6 cellular contexts compared by ENCODE assay signal in genomic region chr14:65086686-65087085, GRCh38. TPM values are rescaled to one million over a fixed set of nuclear protein-coding genes. Genes with fewer than 3 reads are reported as not detected.
DNase-seq lines count a peak whose midpoint lies in the region; TF ChIP-seq lines count a peak whose summit lies in the region.
"Not testable (repeated sequence)": the region's sequence is repeated elsewhere in the genome, so short reads cannot be mapped to it uniquely, and the experiment has no call there.

No MANE protein-coding gene starts in this region.

- H2AFZ ChIP-seq in neural progenitor cell (replicated peaks) = not testable (repeated sequence)

- not testable (repeated sequence) for H3K4me1 ChIP-seq in HUES48 (ENCODE audit: control insufficient read depth, insufficient read depth, low read length); neural progenitor cell

- not testable (repeated sequence) for H4K20me1 ChIP-seq in neural progenitor cell (ENCODE audit: low read depth)

- POLR2A ChIA-PET in MCF 10A (lab: Yijun Ruan, JAX) = not testable (repeated sequence)

- peaks cover 85% of the 10 kb centered on the region for H3K36me3 ChIP-seq in HUES48 (ENCODE audit: control insufficient read depth, insufficient read depth, low read length)
- H3K36me3 ChIP-seq in neural progenitor cell = peaks cover 17% of the 10 kb centered on the region

- not testable (repeated sequence) for H3K27me3 ChIP-seq in HUES48 (ENCODE audit: control insufficient read depth, insufficient read depth, low read length); neural progenitor cell

- TF ChIP-seq CTCF in MCF 10A (IDR thresholded peaks at IDR 0.05; ENCODE audit: unreplicated experiment); endothelial cell (IDR thresholded peaks at IDR 0.05; ENCODE audit: unreplicated experiment); neural progenitor cell (IDR thresholded peaks at IDR 0.05): not testable (repeated sequence)

- H3K9ac ChIP-seq in HUES48 (ENCODE audit: low read depth, low read length); neural progenitor cell: not testable (repeated sequence)

- H3K27ac Mint-ChIP-seq in MCF 10A (ENCODE audit: low read depth, unreplicated experiment) = peak overlapping the region; percentile 7
- H3K27ac Mint-ChIP-seq in endothelial cell (ENCODE audit: unreplicated experiment); neural progenitor cell: not testable (repeated sequence)

- not testable (repeated sequence) for H3K4me2 ChIP-seq in neural progenitor cell

- not testable (repeated sequence) for H3K4me1 Mint-ChIP-seq in MCF 10A (ENCODE audit: insufficient read depth, unreplicated experiment); endothelial cell (ENCODE audit: unreplicated experiment); neural progenitor cell

- not testable (repeated sequence) for H3K27me3 Mint-ChIP-seq in MCF 10A (ENCODE audit: insufficient read depth, unreplicated experiment); endothelial cell (ENCODE audit: unreplicated experiment); neural progenitor cell (ENCODE audit: insufficient read depth, low read depth)

- H3K36me3 Mint-ChIP-seq in MCF 10A (ENCODE audit: insufficient read depth, unreplicated experiment) = peaks cover 100% of the 10 kb centered on the region
- H3K36me3 Mint-ChIP-seq in endothelial cell (ENCODE audit: low read depth, unreplicated experiment) = peaks cover 70% of the 10 kb centered on the region
- peaks cover 57% of the 10 kb centered on the region for H3K36me3 Mint-ChIP-seq in neural progenitor cell

- not testable (repeated sequence) for H3K4me3 ChIP-seq in HUES48 (ENCODE audit: low read depth, low read length); neural progenitor cell

- CTCF ChIA-PET in MCF 10A (lab: Yijun Ruan, JAX) = not testable (repeated sequence)

- not testable (repeated sequence) for H3K4me3 Mint-ChIP-seq in MCF 10A (ENCODE audit: unreplicated experiment); neural progenitor cell
- H3K4me3 Mint-ChIP-seq in endothelial cell (ENCODE audit: unreplicated experiment) = peak overlapping the region; percentile 24

- not testable (repeated sequence) for H3F3A ChIP-seq in neural progenitor cell (ENCODE audit: low read depth)

- H3K9me3 Mint-ChIP-seq in MCF 10A (ENCODE audit: unreplicated experiment); endothelial cell (ENCODE audit: unreplicated experiment): not testable (repeated sequence)
- peaks cover 19% of the 10 kb centered on the region for H3K9me3 Mint-ChIP-seq in neural progenitor cell

- H3K9me3 ChIP-seq in HUES48 (ENCODE audit: control insufficient read depth, insufficient read depth, low read length) = peaks cover 34% of the 10 kb centered on the region
- H3K9me3 ChIP-seq in neural progenitor cell (ENCODE audit: low read depth) = not testable (repeated sequence)

- peaks cover 17% of the 10 kb centered on the region for H3K79me2 ChIP-seq in neural progenitor cell (ENCODE audit: low read depth)

- intact Hi-C loops in MCF 10A (cut with micrococcal nuclease) = not testable (repeated sequence)

- peak overlapping the region; percentile 6 for H3K27ac ChIP-seq in HUES48 (ENCODE audit: low read depth, low read length)
- H3K27ac ChIP-seq in neural progenitor cell = not testable (repeated sequence)

- not testable (repeated sequence) for BruUV-seq in MCF 10A (replicated peaks; lab: Mats Ljungman, UMichigan)

- DNase-seq in ELF-1 (ENCODE audit: low read depth, low spot score) (peak; percentile 23), NCI-H82 (lab: John Stamatoyannopoulos, UW) (peak; percentile 39), neural progenitor cell (ENCODE audit: low spot score) (peak; percentile 7)
- DNase-seq in MCF 10A (ENCODE audit: unreplicated experiment); endothelial cell (ENCODE audit: low spot score): not testable (repeated sequence)

RNA-seq across cellular contexts. Expression of gene MAX, which starts 15.6 kb away (rescaled TPM):
- 116 and 125 TPM in 2 replicates for total RNA-seq in MCF 10A (2022)
- total RNA-seq in endothelial cell (ENCODE audit: unreplicated experiment) = 76.1 TPM
- total RNA-seq in neural progenitor cell (ENCODE audit: low replicate concordance) = 21.4 and 22.2 TPM in 2 replicates
